ENCODE assay signal across 8 cellular contexts in genomic region chr9:104093647-104094533, GRCh38. TPM values are rescaled to one million over a fixed set of nuclear protein-coding genes. Genes with fewer than 3 reads are reported as not detected.
A peak's percentile ranks its signal among the peaks of the same experiment; 100 is the strongest.
DNase-seq lines count a peak whose midpoint lies in the region; FAIRE-seq and TF ChIP-seq lines count a peak whose summit lies in the region.

TSS of gene SMC2 (plus strand) at chr9:104094309. CDS start at chr9:104095385, 1,076 bp downstream.

- peak within 1 kb of the TSS; percentile 90 for H3K9ac ChIP-seq in Loucy (ENCODE audit: low read depth, low read length, poor library complexity, severe bottlenecking)

- peaks cover 55% of the 10 kb centered on the region for H3K4me1 Mint-ChIP-seq in nephron
- H3K4me1 Mint-ChIP-seq in stimulated activated naive CD8-positive, alpha-beta T cell treated with anti-CD3 and anti-CD28 coated beads, Interleukin-15, Interleukin-2, amounts not matched to agents 100 ng/mL and 50 ng/mL, for 24 hours (ENCODE audit: low read depth), result peaks cover 44% of the 10 kb centered on the region

- H3K27me3 ChIP-seq in Loucy (ENCODE audit: insufficient read depth, low read length, poor library complexity, severe bottlenecking), result no peaks in the 10 kb centered on the region

- H3K4me3 ChIP-seq in Loucy (ENCODE audit: low read length, poor library complexity, severe bottlenecking) (peak within 1 kb of the TSS; percentile 87), fibroblast of the aortic adventitia (ENCODE audit: low read depth, low read length) (peak within 1 kb of the TSS; percentile 80)

- no peaks in the 10 kb centered on the region for H3K27me3 Mint-ChIP-seq in nephron (ENCODE audit: low read depth)
- H3K27me3 Mint-ChIP-seq in stimulated activated naive CD8-positive, alpha-beta T cell treated with anti-CD3 and anti-CD28 coated beads, Interleukin-15, Interleukin-2, amounts not matched to agents 100 ng/mL and 50 ng/mL, for 24 hours, result no peaks in the 10 kb centered on the region

- H3K36me3 ChIP-seq in Loucy (ENCODE audit: insufficient read depth, low read length), result no peaks in the 10 kb centered on the region

- peak; percentile 91 for DNase-seq in EL
- peak; percentile 91 for DNase-seq in H54 (ENCODE audit: insufficient read length, low spot score)
- DNase-seq in activated effector memory CD4-positive, alpha-beta T cell treated with Interleukin-2 at 50 U/mL for 16 hours, result peak; percentile 92
- peak; percentile 91 for DNase-seq in fibroblast of the aortic adventitia (ENCODE audit: low read depth)

- no peaks in the 10 kb centered on the region for H3K9me2 ChIP-seq in Loucy (replicated peaks; ENCODE audit: low read depth, low read length)

- no peaks in the 10 kb centered on the region for H3F3A ChIP-seq in Loucy (ENCODE audit: low read depth)

- peak within 1 kb of the TSS; percentile 75 for H2AFZ ChIP-seq in Loucy (ENCODE audit: low read length)

- peaks cover 55% of the 10 kb centered on the region for H3K4me1 ChIP-seq in Loucy (ENCODE audit: insufficient read depth, low read length, poor library complexity, severe bottlenecking)

- peaks cover 30% of the 10 kb centered on the region for H4K20me1 ChIP-seq in Loucy (ENCODE audit: insufficient read depth, low read length, poor library complexity, severe bottlenecking)

- H3K4me2 ChIP-seq in Loucy (ENCODE audit: low read depth, low read length, poor library complexity, severe bottlenecking), result peak within 1 kb of the TSS; percentile 83

- H3K36me3 Mint-ChIP-seq in nephron (ENCODE audit: low read depth), result peaks cover 4% of the 10 kb centered on the region
- H3K36me3 Mint-ChIP-seq in stimulated activated naive CD8-positive, alpha-beta T cell treated with anti-CD3 and anti-CD28 coated beads, Interleukin-15, Interleukin-2, amounts not matched to agents 100 ng/mL and 50 ng/mL, for 24 hours (ENCODE audit: low read depth), result peaks cover 24% of the 10 kb centered on the region

- FAIRE-seq in H54 (lab: Jason Lieb, UNC), result peak; percentile 98

- H3K4me3 Mint-ChIP-seq in nephron, result peak within 1 kb of the TSS; percentile 99
- H3K4me3 Mint-ChIP-seq in stimulated activated naive CD8-positive, alpha-beta T cell treated with anti-CD3 and anti-CD28 coated beads, Interleukin-15, Interleukin-2, amounts not matched to agents 100 ng/mL and 50 ng/mL, for 24 hours, result peak within 1 kb of the TSS; percentile 96

- peaks cover 58% of the 10 kb centered on the region for H3K79me2 ChIP-seq in Loucy (ENCODE audit: insufficient read depth, low read length)

- TF ChIP-seq CTCF in Loucy (conservative IDR thresholded peaks at IDR 0.05; ENCODE audit: low read length) (no peak), fibroblast of the aortic adventitia (IDR thresholded peaks at IDR 0.05; ENCODE audit: insufficient read depth, low read length) (no peak), nephron (IDR thresholded peaks at IDR 0.05; ENCODE audit: unreplicated experiment in 3 of 3) (no peak)

- H3K9me3 ChIP-seq in Loucy (ENCODE audit: insufficient read depth, low read depth, low read length), result no peaks in the 10 kb centered on the region

- H3K27ac Mint-ChIP-seq in nephron, result peak within 1 kb of the TSS; percentile 100
- H3K27ac Mint-ChIP-seq in stimulated activated naive CD8-positive, alpha-beta T cell treated with anti-CD3 and anti-CD28 coated beads, Interleukin-15, Interleukin-2, amounts not matched to agents 100 ng/mL and 50 ng/mL, for 24 hours, result peak within 1 kb of the TSS; percentile 99

- H3K9me3 Mint-ChIP-seq in nephron, result no peaks in the 10 kb centered on the region
- H3K9me3 Mint-ChIP-seq in stimulated activated naive CD8-positive, alpha-beta T cell treated with anti-CD3 and anti-CD28 coated beads, Interleukin-15, Interleukin-2, amounts not matched to agents 100 ng/mL and 50 ng/mL, for 24 hours, result no peaks in the 10 kb centered on the region

- TF ChIP-seq POLR2A in H54 (IDR thresholded peaks at IDR 0.05; ENCODE audit: low read depth, low read length) (peak; percentile 92), Raji (IDR thresholded peaks at IDR 0.05; ENCODE audit: insufficient read depth, low read depth, low read length) (peak; percentile 89)

RNA-seq across cellular contexts. Expression of gene SMC2, which starts in this region (rescaled TPM):
- total RNA-seq in fibroblast of the aortic adventitia (ENCODE audit: low replicate concordance), result 13.4 and 70.3 TPM in 2 replicates

Comparison
In these comparisons a context has a peak if more than half of its experiments do, and no peak if none do; other contexts are left out.
1. Peak in every context shown above with its lines: DNase-seq and H3K4me3 ChIP-seq.